In genomic region chr12:80038062-80038560, GRCh38 we compare ENCODE assay signal across 19 cellular contexts.
"Had no signal": no experiment of that assay in that cellular context is flagged by ENCODE, and none has a peak within 500 bp of the region (broad histone marks: within the 10 kb centered on the region; RNA-seq: fewer than 3 reads in every experiment).

No MANE protein-coding gene starts in this region.

- H3K4me3 ChIP-seq: adrenal gland, cardiac muscle cell, left ventricle myocardium inferior, right atrium auricular region, skin epidermis, suprapubic skin had no signal

- H3K4me1 ChIP-seq: adrenal gland, suprapubic skin had no signal

- H3K27me3 ChIP-seq: adrenal gland, cardiac muscle cell, right atrium auricular region, suprapubic skin had no signal

- H3K36me3 ChIP-seq: adrenal gland, cardiac muscle cell, left ventricle myocardium inferior, right atrium auricular region, suprapubic skin had no signal

- ATAC-seq: activated CD4-positive, alpha-beta T cell treated with anti-CD3 and anti-CD28 coated beads for 36 hours; natural killer cell treated with Interleukin-12 subunit alpha and Interleukin-12 subunit beta and Interleukin-15 and Interleukin-18, amount 100 ng/mL, for 72 hours had no signal

- H3K9me3 ChIP-seq: adrenal gland, suprapubic skin had no signal

- H3K4me1 Mint-ChIP-seq: activated naive CD4-positive, alpha-beta T cell treated with anti-CD3 and anti-CD28 coated beads, Interleukin-2, amount 50 U/mL, for 24 hours had no signal

- H3K27me3 Mint-ChIP-seq: activated CD4-positive, alpha-beta memory T cell treated with anti-CD3 and anti-CD28 coated beads, Interleukin-2, amount 10 ng/mL, durations not matched to agents 7 days and 5 days had no signal

- H3K9me3 Mint-ChIP-seq: activated naive CD4-positive, alpha-beta T cell treated with anti-CD3 and anti-CD28 coated beads, Interleukin-2, amount 50 U/mL, for 24 hours; activated T-cell treated with anti-CD3 and anti-CD28 coated beads, Interleukin-2, amount 50 U/mL, for 24 hours; natural killer cell treated with Interleukin-12 subunit alpha and Interleukin-12 subunit beta and Interleukin-15 and Interleukin-18, amount 100 ng/mL, for 72 hours had no signal

- DNase-seq: activated CD4-positive, alpha-beta memory T cell treated with anti-CD3 and anti-CD28 coated beads, Interleukin-2, amount 10 ng/mL, durations not matched to agents 7 days and 5 days; activated CD4-positive, alpha-beta T cell treated with anti-CD3 and anti-CD28 coated beads for 36 hours; activated effector memory CD4-positive, alpha-beta T cell treated with Interleukin-2 at 50 U/mL for 16 hours; activated T-cell treated with anti-CD3 and anti-CD28 coated beads, Interleukin-2, amount 50 U/mL, for 24 hours; adrenal gland; erythroblast; hypothalamus; left ventricle myocardium inferior; posterior cingulate gyrus; stimulated activated CD4-positive, alpha-beta T cell treated with anti-CD3 and anti-CD28 coated beads, Interleukin-4, amount 100 ng/mL, for 24 hours; stimulated activated naive CD4-positive, alpha-beta T cell treated with Interleukin-2 at 50 U/mL for 16 hours; T-helper 1 cell had no signal

- H3K27ac ChIP-seq: adrenal gland, cardiac muscle cell, left ventricle myocardium inferior, suprapubic skin, VCaP had no signal

- H3K36me3 Mint-ChIP-seq: activated naive CD4-positive, alpha-beta T cell treated with anti-CD3 and anti-CD28 coated beads, Interleukin-2, amount 50 U/mL, for 24 hours; natural killer cell treated with Interleukin-12 subunit alpha and Interleukin-12 subunit beta and Interleukin-15 and Interleukin-18, amount 100 ng/mL, for 72 hours had no signal

- H3K27ac Mint-ChIP-seq: activated CD4-positive, alpha-beta memory T cell treated with anti-CD3 and anti-CD28 coated beads, Interleukin-2, amount 10 ng/mL, durations not matched to agents 7 days and 5 days; activated CD4-positive, alpha-beta T cell treated with anti-CD3 and anti-CD28 coated beads for 36 hours; activated naive CD4-positive, alpha-beta T cell treated with anti-CD3 and anti-CD28 coated beads, Interleukin-2, amount 50 U/mL, for 24 hours; activated T-cell treated with anti-CD3 and anti-CD28 coated beads, Interleukin-2, amount 50 U/mL, for 24 hours; natural killer cell treated with Interleukin-12 subunit alpha and Interleukin-12 subunit beta and Interleukin-15 and Interleukin-18, amount 100 ng/mL, for 72 hours had no signal

- H3K4me3 Mint-ChIP-seq: activated CD4-positive, alpha-beta memory T cell treated with anti-CD3 and anti-CD28 coated beads, Interleukin-2, amount 10 ng/mL, durations not matched to agents 7 days and 5 days; activated CD4-positive, alpha-beta T cell treated with anti-CD3 and anti-CD28 coated beads for 36 hours; activated naive CD4-positive, alpha-beta T cell treated with anti-CD3 and anti-CD28 coated beads, Interleukin-2, amount 50 U/mL, for 24 hours; activated T-cell treated with anti-CD3 and anti-CD28 coated beads, Interleukin-2, amount 50 U/mL, for 24 hours; natural killer cell treated with Interleukin-12 subunit alpha and Interleukin-12 subunit beta and Interleukin-15 and Interleukin-18, amount 100 ng/mL, for 72 hours had no signal
